29 cellular contexts compared by ENCODE assay signal in genomic region chr6:116450185-116450710, GRCh38. TPM values are rescaled to one million over a fixed set of nuclear protein-coding genes. Genes with fewer than 3 reads are reported as not detected.
DNase-seq lines count a peak whose midpoint lies in the region; ATAC-seq and TF ChIP-seq lines count a peak whose summit lies in the region.
"Had no signal": no experiment of that assay in that cellular context is flagged by ENCODE, and none has a peak within 500 bp of the region (broad histone marks: within the 10 kb centered on the region; RNA-seq: fewer than 3 reads in every experiment).

No MANE protein-coding gene starts in this region.

- POLR2A ChIA-PET in MCF 10A (lab: Yijun Ruan, JAX) = interaction anchor here (0.8 to 1.6 kb wide), 7 partner anchors 19 to 213 kb away, joined by 3 to 7 read pairs (median 4); partner anchors contain the start of genes CALHM5 and TSPYL1

- 96% methylated on average over 1 of the region's 1 CpG; no CpG with 5 or more reads in 1 of the 2 experiments for WGBS in endodermal cell (ENCODE audit: insufficient coverage in 1 of 2, insufficient read length in 1 of 2), 2 experiments
- 27 to 41% methylated on average over 1 of the region's 1 CpG for WGBS in thyroid gland, 2 donors

- DNase-seq in MCF 10A (ENCODE audit: unreplicated experiment) = peak; percentile 26
- no peak for DNase-seq in breast epithelium (ENCODE audit: low spot score in 2 of 2)
- DNase-seq in NCI-H2196 treated with DMSO at 0.1 percent for 48 hours (lab: John Stamatoyannopoulos, UW; ENCODE audit: unreplicated experiment) = peak; percentile 22
- DNase-seq in endodermal cell = no peak
- peak; percentile 54 to 59 for DNase-seq in thyroid gland
- no peak for DNase-seq in DMS 273 (lab: John Stamatoyannopoulos, UW; ENCODE audit: unreplicated experiment)
- DNase-seq: activated CD8-positive, alpha-beta memory T cell treated with anti-CD3 and anti-CD28 coated beads for 24 hours; activated gamma-delta T cell; activated T-cell treated with anti-CD3 and anti-CD28 coated beads, Interleukin-2, amount 50 U/mL, for 1 hour; BE2C; COR-L47; dorsolateral prefrontal cortex; GOT3; kidney; midbrain; NCI-H1092; NCI-H187 treated with DMSO at 0.1 percent for 48 hours; NCI-H446 treated with DMSO at 0.1 percent for 48 hours; nephron progenitor cell; retina; SK-N-SH; stimulated activated CD4-positive, alpha-beta T cell treated with anti-CD3 and anti-CD28 coated beads, Interleukin-2, amount 100 ng/mL, for 24 hours; T-helper 2 cell had no signal

- BruUV-seq in MCF 10A (replicated peaks; lab: Mats Ljungman, UMichigan) = no TSS peak

- H3K27ac ChIP-seq in breast epithelium (no peak overlapping the region), endodermal cell (ENCODE audit: low read depth, low read length) (no peak overlapping the region), thyroid gland (no peak overlapping the region)
- H3K27ac ChIP-seq: dorsolateral prefrontal cortex, pancreas had no signal

- H3K4me1 ChIP-seq in breast epithelium = peaks cover 0 to 2% of the 10 kb centered on the region in 2 donors
- no peaks in the 10 kb centered on the region for H3K4me1 ChIP-seq in endodermal cell (ENCODE audit: control insufficient read depth, insufficient read depth, low read length)
- peaks cover 0 to 4% of the 10 kb centered on the region in 2 donors for H3K4me1 ChIP-seq in thyroid gland
- H3K4me1 ChIP-seq: BE2C had no signal

- CTCF ChIA-PET in MCF 10A (lab: Yijun Ruan, JAX) = interaction anchor here (0.6 to 2.2 kb wide), 11 partner anchors 19 to 590 kb away, joined by 3 to 8 read pairs (median 3); no protein-coding TSS in a partner anchor

- H3K27ac Mint-ChIP-seq in MCF 10A (ENCODE audit: low read depth, unreplicated experiment) (no peak overlapping the region), endodermal cell (no peak overlapping the region)
- H3K27ac Mint-ChIP-seq: activated CD4-positive, alpha-beta T cell treated with anti-CD3 and anti-CD28 coated beads for 36 hours; nephron progenitor cell had no signal

- intact Hi-C loops in MCF 10A (cut with micrococcal nuclease) (no loop called here), breast epithelium (cut with DNase I; ENCODE audit: low total_unique reads) (no loop called here), thyroid gland (cut with DNase I) (no loop called here)

- H3K4me3 Mint-ChIP-seq in MCF 10A (ENCODE audit: unreplicated experiment) (no peak overlapping the region), endodermal cell (no peak overlapping the region)
- H3K4me3 Mint-ChIP-seq: activated CD4-positive, alpha-beta T cell treated with anti-CD3 and anti-CD28 coated beads for 36 hours; nephron progenitor cell had no signal

- no peak overlapping the region for H3K9ac ChIP-seq in endodermal cell (ENCODE audit: extremely low read depth, low read length, poor library complexity, severe bottlenecking)
- H3K9ac ChIP-seq: SK-N-SH had no signal

- H3K36me3 ChIP-seq in breast epithelium (no peaks in the 10 kb centered on the region), endodermal cell (ENCODE audit: control insufficient read depth, insufficient read depth, low read length) (no peaks in the 10 kb centered on the region), thyroid gland (no peaks in the 10 kb centered on the region)
- H3K36me3 ChIP-seq: BE2C, pancreas had no signal

- H3K27me3 ChIP-seq in breast epithelium = no peaks in the 10 kb centered on the region
- H3K27me3 ChIP-seq in endodermal cell (ENCODE audit: control insufficient read depth, insufficient read depth, low read length, poor library complexity, severe bottlenecking) = no peaks in the 10 kb centered on the region
- no peaks in the 10 kb centered on the region for H3K27me3 ChIP-seq in thyroid gland
- H3K27me3 ChIP-seq: BE2C, dorsolateral prefrontal cortex, pancreas had no signal

- H3K27me3 Mint-ChIP-seq in MCF 10A (ENCODE audit: insufficient read depth, unreplicated experiment) = no peaks in the 10 kb centered on the region
- H3K27me3 Mint-ChIP-seq in endodermal cell (ENCODE audit: insufficient read depth) = no peaks in the 10 kb centered on the region

- H3K9me3 Mint-ChIP-seq in MCF 10A (ENCODE audit: unreplicated experiment) = no peaks in the 10 kb centered on the region
- H3K9me3 Mint-ChIP-seq in endodermal cell = no peaks in the 10 kb centered on the region
- H3K9me3 Mint-ChIP-seq: nephron progenitor cell had no signal

- no peak for TF ChIP-seq CTCF in MCF 10A (IDR thresholded peaks at IDR 0.05; ENCODE audit: unreplicated experiment)
- no peak for TF ChIP-seq CTCF in breast epithelium (IDR thresholded peaks at IDR 0.05)
- TF ChIP-seq CTCF in endodermal cell (conservative IDR thresholded peaks at IDR 0.05) = peak; percentile 15
- no peak for TF ChIP-seq CTCF in thyroid gland (IDR thresholded peaks at IDR 0.05)

- H3K4me3 ChIP-seq in breast epithelium (no peak overlapping the region), endodermal cell (ENCODE audit: low read length) (no peak overlapping the region), thyroid gland (replicated peaks in 1 of 3) (no peak overlapping the region)
- H3K4me3 ChIP-seq: dorsolateral prefrontal cortex, pancreas, smooth muscle cell had no signal

- H3K9me3 ChIP-seq in breast epithelium (no peaks in the 10 kb centered on the region), endodermal cell (ENCODE audit: control insufficient read depth, low read length) (no peaks in the 10 kb centered on the region), thyroid gland (no peaks in the 10 kb centered on the region)
- H3K9me3 ChIP-seq: BE2C, pancreas, SK-N-SH had no signal

- H3K36me3 Mint-ChIP-seq in MCF 10A (ENCODE audit: insufficient read depth, unreplicated experiment) = peaks cover 3% of the 10 kb centered on the region
- no peaks in the 10 kb centered on the region for H3K36me3 Mint-ChIP-seq in endodermal cell (ENCODE audit: low read depth)

- TF ChIP-seq POLR2A in breast epithelium (IDR thresholded peaks at IDR 0.05) (no peak), thyroid gland (IDR thresholded peaks at IDR 0.05) (no peak)

- H3K4me1 Mint-ChIP-seq in MCF 10A (ENCODE audit: insufficient read depth, unreplicated experiment) (peaks cover 44% of the 10 kb centered on the region), endodermal cell (peaks cover 3% of the 10 kb centered on the region)

- ATAC-seq in HG03571 (IDR thresholded peaks at IDR 0.05; ENCODE audit: unreplicated experiment) (no peak), GM19035 (IDR thresholded peaks at IDR 0.05; ENCODE audit: unreplicated experiment) (no peak)
- ATAC-seq: activated CD4-positive, alpha-beta T cell treated with anti-CD3 and anti-CD28 coated beads for 36 hours had no signal

RNA-seq across cellular contexts. Expression of gene CALHM6, which starts 10.9 kb away (rescaled TPM):
- total RNA-seq in MCF 10A (2022) (not detected in 2 replicates), breast epithelium (1 to 10 TPM; 2.3 to 9.1 (median 8.3) TPM), endodermal cell (under 1 TPM in 1 of 2 donors, not detected in 1; 0.95 TPM), thyroid gland (1 to 10 TPM; 1.3 to 2.9 (median 2.3) TPM)
- polyA plus RNA-seq in endodermal cell (2013, experiment 1 of 2) = 0.25 TPM
- 0.87 TPM for polyA plus RNA-seq in endodermal cell (2013, experiment 2 of 2)
- total RNA-seq: endothelial cell of umbilical vein had no signal

Comparison
In these comparisons a context has a peak if more than half of its experiments do, and no peak if none do; other contexts are left out.
1. DNase-seq: peak in MCF 10A (single experiment), NCI-H2196 treated with DMSO at 0.1 percent for 48 hours (single experiment) and thyroid gland (2 of 2); none in breast epithelium (0 of 2), endodermal cell (single experiment) and DMS 273 (single experiment).